In genomic region chr11:123509737-123510578, GRCh38 we compare ENCODE assay signal across 9 cellular contexts.
DNase-seq lines count a peak whose midpoint lies in the region; ATAC-seq and TF ChIP-seq lines count a peak whose summit lies in the region.
"Had no signal": no experiment of that assay in that cellular context is flagged by ENCODE, and none has a peak within 500 bp of the region (broad histone marks: within the 10 kb centered on the region; RNA-seq: fewer than 3 reads in every experiment).

No MANE protein-coding gene starts in this region.

- H3K4me3 ChIP-seq in effector memory CD4-positive, alpha-beta T cell (ENCODE audit: insufficient read depth, low read depth, low read length, poor library complexity, severe bottlenecking), result no peak overlapping the region

- H3K4me3 Mint-ChIP-seq in WTC11, result no peak overlapping the region

- CTCF ChIA-PET in WTC11 (lab: Charles Lee), result interaction anchor here (0.5 to 2.8 kb wide), 16 partner anchors 10 to 430 kb away, joined by 3 to 37 read pairs (median 6); no protein-coding TSS in a partner anchor

- H3K9me3 Mint-ChIP-seq in WTC11, result no peaks in the 10 kb centered on the region

- no peaks in the 10 kb centered on the region for H3K4me1 ChIP-seq in effector memory CD4-positive, alpha-beta T cell (ENCODE audit: control insufficient read depth, insufficient read depth, low read length, poor library complexity, severe bottlenecking)

- H3K9me3 ChIP-seq in effector memory CD4-positive, alpha-beta T cell (ENCODE audit: control insufficient read depth, low read length), result no peaks in the 10 kb centered on the region

- peak overlapping the region; percentile 66; the same call in 1 of the 2 replicates for H3K27ac Mint-ChIP-seq in WTC11

- no peaks in the 10 kb centered on the region for H3K27me3 Mint-ChIP-seq in WTC11 (ENCODE audit: low read depth)

- no peak overlapping the region for H3K27ac ChIP-seq in substantia nigra (ENCODE audit: low read depth, low read length, poor library complexity, severe bottlenecking)
- no peak overlapping the region for H3K27ac ChIP-seq in effector memory CD4-positive, alpha-beta T cell (ENCODE audit: insufficient read depth, low read length, poor library complexity, severe bottlenecking)

- H3K36me3 Mint-ChIP-seq in WTC11, result no peaks in the 10 kb centered on the region

- POLR2A ChIA-PET in WTC11 (lab: Charles Lee), result no interaction called here

- TF ChIP-seq CTCF in WTC11 (IDR thresholded peaks at IDR 0.05), result no peak

- peak; percentile 83 for ATAC-seq in WTC11

- intact Hi-C loops in posterior vena cava (cut with DNase I), result loop anchor here (5.0 to 10.0 kb wide), 2 partner anchors 65 to 67 kb away; no protein-coding TSS in a partner anchor

- no peaks in the 10 kb centered on the region for H3K27me3 ChIP-seq in effector memory CD4-positive, alpha-beta T cell (replicated peaks; ENCODE audit: control insufficient read depth, insufficient read depth, low read length, poor library complexity, severe bottlenecking)

- H3K4me1 Mint-ChIP-seq in WTC11, result peaks cover 49% of the 10 kb centered on the region

- no peaks in the 10 kb centered on the region for H3K36me3 ChIP-seq in effector memory CD4-positive, alpha-beta T cell (ENCODE audit: control insufficient read depth, insufficient read depth, low read length)

- peak; percentile 58 for DNase-seq in NCI-H1436 (lab: John Stamatoyannopoulos, UW)
- no peak for DNase-seq in NCI-H1436 treated with DMSO at 0.1 percent for 48 hours (lab: John Stamatoyannopoulos, UW)
- peak; percentile 62 for DNase-seq in WTC11 (ENCODE audit: low spot score)
- DNase-seq in hepatic stellate cell (ENCODE audit: low spot score), result peak; percentile 26
- DNase-seq in substantia nigra (lab: John Stamatoyannopoulos, UW), result peak in 37 of 49 donors; percentile 18 to 88 (median 52)
- DNase-seq in KG1 (lab: John Stamatoyannopoulos, UW), result no peak
- DNase-seq in effector memory CD4-positive, alpha-beta T cell, result no peak
- no peak for DNase-seq in posterior vena cava (ENCODE audit: low spot score)
- DNase-seq: OCI-M1 had no signal

TF ChIP-seq in WTC11, 78 proteins besides CTCF, POLR2A, EP300 and RAD21:
- TF ChIP-seq NFYB (CRISPR knock-in tag; conservative IDR thresholded peaks at IDR 0.05; ENCODE audit: low read depth) (peak; percentile 54; the same call in 1 of the 2 replicates), MYBL2 (CRISPR knock-in tag; IDR thresholded peaks at IDR 0.05) (no peak)

Comparison
In these comparisons a context has a peak if more than half of its experiments do, and no peak if none do; other contexts are left out.
1. DNase-seq: peak in NCI-H1436 (single experiment), WTC11 (single experiment), hepatic stellate cell (single experiment) and substantia nigra (37 of 49); none in NCI-H1436 treated with DMSO at 0.1 percent for 48 hours (single experiment), KG1 (single experiment), effector memory CD4-positive, alpha-beta T cell (0 of 3) and posterior vena cava (single experiment).